In the genomic region with DNA sequence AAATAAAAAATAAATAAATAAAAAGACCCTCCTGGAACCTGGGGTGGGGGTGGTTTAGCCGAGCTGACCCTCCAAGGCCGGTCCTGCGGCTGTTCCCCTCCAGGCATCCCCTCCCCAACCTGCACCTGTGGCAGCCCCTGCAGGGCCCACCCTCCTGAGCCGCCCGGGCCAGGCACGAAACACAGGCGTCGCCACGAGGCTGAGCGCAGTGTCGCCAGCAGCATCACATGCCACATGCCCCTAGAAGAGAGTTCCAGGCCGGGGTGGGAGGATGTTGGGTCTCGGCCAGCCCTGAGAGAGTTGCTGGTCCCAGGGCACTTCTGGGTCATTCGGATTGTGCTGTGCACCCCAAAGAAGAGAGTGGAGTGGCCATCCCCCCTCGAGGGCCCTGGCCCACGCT, we compare ENCODE assay signal across 13 cellular contexts.
DNase-seq lines count a peak whose midpoint lies in the region; ATAC-seq and TF ChIP-seq lines count a peak whose summit lies in the region.
"Had no signal": no experiment of that assay in that cellular context is flagged by ENCODE, and none has a peak within 500 bp of the region (broad histone marks: within the 10 kb centered on the region; RNA-seq: fewer than 3 reads in every experiment).

No MANE protein-coding gene starts in this region.

- intact Hi-C loops in right cardiac atrium (cut with DNase I) = loop anchor here in 2 of 4 donors (5.0 to 10.0 kb wide), 2 partner anchors 84 to 91 kb away; no protein-coding TSS in a partner anchor
- intact Hi-C loops in left ventricle myocardium inferior (cut with micrococcal nuclease) = no loop called here
- intact Hi-C loops in activated naive CD4-positive, alpha-beta T cell treated with anti-CD3 and anti-CD28 coated beads for 36 hours (cut with micrococcal nuclease) = no loop called here

- no peaks in the 10 kb centered on the region for H3F3A ChIP-seq in SU-DHL-6 (ENCODE audit: insufficient read depth)

- H3K4me1 Mint-ChIP-seq in activated naive CD4-positive, alpha-beta T cell treated with anti-CD3 and anti-CD28 coated beads for 36 hours (ENCODE audit: low read depth) = peaks cover 1% of the 10 kb centered on the region

- no peak overlapping the region for H3K27ac Mint-ChIP-seq in activated naive CD4-positive, alpha-beta T cell treated with anti-CD3 and anti-CD28 coated beads for 36 hours
- H3K27ac Mint-ChIP-seq: CD4-positive, alpha-beta T cell had no signal

- no peak overlapping the region for H3K4me3 Mint-ChIP-seq in activated naive CD4-positive, alpha-beta T cell treated with anti-CD3 and anti-CD28 coated beads for 36 hours
- H3K4me3 Mint-ChIP-seq: CD4-positive, alpha-beta T cell had no signal

- CTCF ChIA-PET in HEK293 (lab: Yijun Ruan, JAX) = no interaction called here
- CTCF ChIA-PET in activated naive CD4-positive, alpha-beta T cell treated with anti-CD3 and anti-CD28 coated beads for 36 hours (lab: Charles Lee) = no interaction called here

- H4K20me1 ChIP-seq in SU-DHL-6 (ENCODE audit: low read depth, low read length) = no peaks in the 10 kb centered on the region

- H3K9me2 ChIP-seq in SU-DHL-6 (replicated peaks; ENCODE audit: insufficient read depth, low read length) = no peaks in the 10 kb centered on the region

- H3K4me2 ChIP-seq in SU-DHL-6 (ENCODE audit: low read depth, low read length, poor library complexity, severe bottlenecking) = no peak overlapping the region

- H3K79me2 ChIP-seq in SU-DHL-6 (ENCODE audit: insufficient read depth, low read length) = no peaks in the 10 kb centered on the region

- DNase-seq in right cardiac atrium (peak in 2 of 3 donors; percentile 51 to 59), left ventricle myocardium inferior (no peak), SIG-M5 treated with dmso at 0.1 percent for 504 hours (lab: John Stamatoyannopoulos, UW; ENCODE audit: unreplicated experiment) (no peak)
- no peak for DNase-seq in activated naive CD4-positive, alpha-beta T cell treated with anti-CD3 and anti-CD28 coated beads for 36 hours
- DNase-seq: BE2C; Caco-2; CD4-positive, alpha-beta T cell; GM23248 had no signal

- H3K9ac ChIP-seq in SU-DHL-6 (ENCODE audit: low read length) = no peak overlapping the region
- H3K9ac ChIP-seq: GM23248 had no signal

- TF ChIP-seq CTCF in left ventricle myocardium inferior (IDR thresholded peaks at IDR 0.05; ENCODE audit: borderline replicate concordance) = no peak
- no peak for TF ChIP-seq CTCF in HEK293 (tag by site-specific recombination; IDR thresholded peaks at IDR 0.05)
- no peak for TF ChIP-seq CTCF in SU-DHL-6 (IDR thresholded peaks at IDR 0.05; ENCODE audit: insufficient read depth, low read length, poor library complexity, severe bottlenecking)

- H3K9me3 ChIP-seq in right cardiac atrium (ENCODE audit: control insufficient read depth, low read length) (no peaks in the 10 kb centered on the region), left ventricle myocardium inferior (replicated peaks) (no peaks in the 10 kb centered on the region), HEK293 (ENCODE audit: control insufficient read depth, insufficient read depth, low read depth, low read length) (no peaks in the 10 kb centered on the region), SU-DHL-6 (ENCODE audit: insufficient read depth, low read length) (no peaks in the 10 kb centered on the region)
- H3K9me3 ChIP-seq: BE2C, Caco-2, HAP-1 had no signal

- H3K4me1 ChIP-seq in right cardiac atrium (ENCODE audit: control insufficient read depth, insufficient read depth, low read length) = peaks cover 2% of the 10 kb centered on the region
- H3K4me1 ChIP-seq in left ventricle myocardium inferior = peaks cover 78% of the 10 kb centered on the region
- peaks cover 17% of the 10 kb centered on the region for H3K4me1 ChIP-seq in HEK293 (ENCODE audit: control insufficient read depth, insufficient read depth, low read length)
- H3K4me1 ChIP-seq: HAP-1 had no signal

- 85% methylated on average over 16 of the region's 16 CpGs for WGBS in right cardiac atrium

- H3K36me3 Mint-ChIP-seq in activated naive CD4-positive, alpha-beta T cell treated with anti-CD3 and anti-CD28 coated beads for 36 hours (ENCODE audit: low read depth) = no peaks in the 10 kb centered on the region

- H2AFZ ChIP-seq in SU-DHL-6 (ENCODE audit: low read depth, low read length, severe bottlenecking) = no peak overlapping the region
- H2AFZ ChIP-seq: GM23248 had no signal

- no peaks in the 10 kb centered on the region for H3K9me3 Mint-ChIP-seq in activated naive CD4-positive, alpha-beta T cell treated with anti-CD3 and anti-CD28 coated beads for 36 hours
- H3K9me3 Mint-ChIP-seq: CD4-positive, alpha-beta T cell had no signal

- H3K36me3 ChIP-seq in left ventricle myocardium inferior = peaks cover 32% of the 10 kb centered on the region
- peaks cover 0 to 21% of the 10 kb centered on the region in 2 experiments; a peak in 1 of 3 replicates for H3K36me3 ChIP-seq in HEK293 (ENCODE audit: control insufficient read depth in 2 of 2, insufficient read depth in 1 of 2, low read length in 2 of 2)
- H3K36me3 ChIP-seq in SU-DHL-6 (ENCODE audit: low read length) = no peaks in the 10 kb centered on the region

- no peaks in the 10 kb centered on the region for H3K27me3 ChIP-seq in right cardiac atrium (ENCODE audit: control insufficient read depth, insufficient read depth)
- H3K27me3 ChIP-seq in left ventricle myocardium inferior (ENCODE audit: low read depth) = no peaks in the 10 kb centered on the region
- no peaks in the 10 kb centered on the region for H3K27me3 ChIP-seq in SU-DHL-6 (ENCODE audit: low read length)
- H3K27me3 ChIP-seq: BE2C had no signal

- ATAC-seq in right cardiac atrium (no peak), GM19328 (IDR thresholded peaks at IDR 0.05; ENCODE audit: unreplicated experiment) (no peak)

- POLR2A ChIA-PET in HEK293 (lab: Yijun Ruan, JAX) = no interaction called here

- H3K4me3 ChIP-seq in right cardiac atrium (ENCODE audit: low read length) = no peak overlapping the region
- no peak overlapping the region for H3K4me3 ChIP-seq in left ventricle myocardium inferior
- H3K4me3 ChIP-seq in HEK293 (ENCODE audit: low read depth, low read length) = no peak overlapping the region
- H3K4me3 ChIP-seq in SU-DHL-6 (ENCODE audit: insufficient read depth, low read length, poor library complexity, severe bottlenecking) = no peak overlapping the region
- H3K4me3 ChIP-seq: GM23248, HAP-1 had no signal

- H3K27ac ChIP-seq in right cardiac atrium (ENCODE audit: low read length) (no peak overlapping the region), left ventricle myocardium inferior (replicated peaks) (no peak overlapping the region), HEK293 (ENCODE audit: extremely low read depth, low read depth, low read length) (no peak overlapping the region), SU-DHL-6 (ENCODE audit: low read depth, low read length) (peak overlapping the region; percentile 21; the same call in 1 of the 2 replicates)
- H3K27ac ChIP-seq: C4-2B, GM23248 had no signal

- no peaks in the 10 kb centered on the region for H3K27me3 Mint-ChIP-seq in activated naive CD4-positive, alpha-beta T cell treated with anti-CD3 and anti-CD28 coated beads for 36 hours (ENCODE audit: low read depth)
- H3K27me3 Mint-ChIP-seq: CD4-positive, alpha-beta T cell had no signal

TF ChIP-seq in HEK293, 187 proteins besides CTCF, POLR2A, EP300 and RAD21:
- TF ChIP-seq ZNF350 (tag by site-specific recombination; IDR thresholded peaks at IDR 0.05) = no peak
- 0 out of 2 replicates have a peak, but pooled peaks have one; percentile 26 for TF ChIP-seq ZNF341 (tag by site-specific recombination; IDR thresholded peaks at IDR 0.05; ENCODE audit: low read depth)

Comparison
In these comparisons a context has a peak if more than half of its experiments do, and no peak if none do; other contexts are left out.
1. DNase-seq: peak in right cardiac atrium (2 of 3); none in left ventricle myocardium inferior (single experiment), activated naive CD4-positive, alpha-beta T cell treated with anti-CD3 and anti-CD28 coated beads for 36 hours (single experiment) and SIG-M5 treated with dmso at 0.1 percent for 504 hours (single experiment).